In the genomic region with DNA sequence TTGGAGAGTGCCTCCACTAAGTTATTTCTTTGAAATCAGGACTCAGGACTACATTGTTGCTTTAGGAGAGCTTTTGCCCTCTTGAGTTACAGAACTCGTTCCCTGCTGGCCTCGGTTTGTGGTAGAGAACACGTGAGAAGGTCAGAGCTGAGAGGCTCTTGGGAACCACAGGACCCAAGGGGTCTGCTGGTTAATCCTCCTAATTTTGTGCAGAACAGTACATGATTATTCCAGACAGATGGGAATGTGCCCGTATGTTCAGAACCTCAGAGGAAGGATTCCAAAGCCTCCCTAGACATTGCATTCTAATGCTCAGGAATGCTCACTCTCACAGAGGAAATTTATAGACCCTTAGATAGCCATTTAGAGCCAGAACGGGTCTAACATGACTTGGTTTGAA, we compare ENCODE assay signal across 26 cellular contexts. TPM values are rescaled to one million over a fixed set of nuclear protein-coding genes. Genes with fewer than 3 reads are reported as not detected.
A peak's percentile ranks its signal among the peaks of the same experiment; 100 is the strongest.
DNase-seq lines count a peak whose midpoint lies in the region; ATAC-seq and TF ChIP-seq lines count a peak whose summit lies in the region.
"Had no signal": no experiment of that assay in that cellular context is flagged by ENCODE, and none has a peak within 500 bp of the region (broad histone marks: within the 10 kb centered on the region; RNA-seq: fewer than 3 reads in every experiment).

No MANE protein-coding gene starts in this region.

- H3K9ac ChIP-seq in trophoblast cell (ENCODE audit: low read length): no peak overlapping the region
- H3K9ac ChIP-seq in PC-3 (ENCODE audit: low read length): no peak overlapping the region
- H3K9ac ChIP-seq: KMS-11 had no signal

- CTCF ChIA-PET in WTC11 (lab: Charles Lee): interaction anchor here (0.6 to 3.7 kb wide), 4 partner anchors 60 to 1051 kb away, joined by 3 to 44 read pairs (median 4); no protein-coding TSS in a partner anchor
- CTCF ChIA-PET in PC-3 (lab: Charles Lee): interaction anchor here (0.6 kb wide), 1 partner anchor 500 kb away, joined by 3 read pairs; no protein-coding TSS in a partner anchor

- peaks cover 14% of the 10 kb centered on the region for H3K4me1 Mint-ChIP-seq in WTC11
- H3K4me1 Mint-ChIP-seq in glutamatergic neuron (ENCODE audit: low read depth, unreplicated experiment): peaks cover 18% of the 10 kb centered on the region
- H3K4me1 Mint-ChIP-seq: activated naive CD8-positive, alpha-beta T cell treated with anti-CD3 and anti-CD28 coated beads, Interleukin-2, amount 10 ng/mL, durations not matched to agents 7 days and 5 days had no signal

- H3K79me1 ChIP-seq in trophoblast cell (ENCODE audit: low read length): peaks cover 2% of the 10 kb centered on the region

- H3K14ac ChIP-seq in trophoblast cell (ENCODE audit: low read length): no peak overlapping the region

- DNase-seq in AG08395 (ENCODE audit: low spot score): peak; percentile 27
- DNase-seq in WTC11 (ENCODE audit: low spot score): no peak
- no peak for DNase-seq in glutamatergic neuron
- peak; percentile 81 to 91 for DNase-seq in trophoblast cell
- no peak for DNase-seq in PC-3
- DNase-seq in ecto neural progenitor cell (ENCODE audit: low spot score): no peak
- DNase-seq in Ammon's horn (ENCODE audit: low spot score): no peak
- no peak for DNase-seq in activated CD4-positive, alpha-beta T cell treated with anti-CD3 and anti-CD28 coated beads, Interleukin-2, amount 50 U/mL, for 1 hour
- DNase-seq: activated CD4-positive, alpha-beta T cell treated with anti-CD3 and anti-CD28 coated beads for 1 hour; activated effector memory CD4-positive, alpha-beta T cell treated with anti-CD3 and anti-CD28 coated beads, Interleukin-2, amount 50 U/mL, for 16 hours; activated naive CD8-positive, alpha-beta T cell treated with anti-CD3 and anti-CD28 coated beads, Interleukin-2, amount 10 ng/mL, durations not matched to agents 7 days and 5 days; C1 segment of cervical spinal cord; colonic mucosa; heart right ventricle; left ventricle myocardium inferior; midbrain; NCI-H510A treated with DMSO at 0.1 percent for 48 hours; right cardiac atrium; SHP77 treated with DMSO at 0.1 percent for 48 hours; stimulated activated naive CD8-positive, alpha-beta T cell treated with anti-CD3 and anti-CD28 coated beads, Interleukin-15, amount 100 ng/mL, for 72 hours; upper lobe of left lung had no signal

- H2AFZ ChIP-seq in trophoblast cell (ENCODE audit: insufficient read depth, low read length, poor library complexity): no peak overlapping the region
- no peak overlapping the region for H2AFZ ChIP-seq in PC-3 (ENCODE audit: low read length)

- WGBS in trophoblast cell (ENCODE audit: extremely low coverage, insufficient coverage, insufficient read length): no CpG with 5 or more reads among the region's 5 CpGs

- H3K36me3 ChIP-seq in trophoblast cell (ENCODE audit: control insufficient read depth in 1 of 2, insufficient read depth in 2 of 2, low read length in 2 of 2) (no peaks in the 10 kb centered on the region), PC-3 (ENCODE audit: low read depth, low read length) (no peaks in the 10 kb centered on the region)
- H3K36me3 ChIP-seq: colonic mucosa, heart right ventricle, left ventricle myocardium inferior, upper lobe of left lung had no signal

- intact Hi-C loops in PC-3 (cut with micrococcal nuclease): no loop called here

- H3K27ac ChIP-seq in trophoblast cell (ENCODE audit: low read depth, low read length) (no peak overlapping the region), PC-3 (ENCODE audit: low read length) (no peak overlapping the region)
- H3K27ac ChIP-seq: colonic mucosa, heart right ventricle, KMS-11, left ventricle myocardium inferior, upper lobe of left lung had no signal

- H2BK120ac ChIP-seq in trophoblast cell (ENCODE audit: insufficient read depth, low read length, poor library complexity): no peak overlapping the region

- no peak overlapping the region for H3K23ac ChIP-seq in trophoblast cell (ENCODE audit: low read length)

- H3K79me2 ChIP-seq in trophoblast cell (ENCODE audit: control insufficient read depth, insufficient read depth, low read length, poor library complexity) (no peaks in the 10 kb centered on the region), PC-3 (ENCODE audit: low read length) (no peaks in the 10 kb centered on the region)

- H3F3A ChIP-seq in PC-3 (ENCODE audit: low read length, unreplicated experiment): no peaks in the 10 kb centered on the region

- no peak overlapping the region for H4K8ac ChIP-seq in trophoblast cell (ENCODE audit: low read depth, low read length)

- H3K27me3 ChIP-seq in trophoblast cell (ENCODE audit: insufficient read depth, low read length) (no peaks in the 10 kb centered on the region), PC-3 (ENCODE audit: low read length) (no peaks in the 10 kb centered on the region)
- H3K27me3 ChIP-seq: colonic mucosa, upper lobe of left lung had no signal

- H3K4me1 ChIP-seq in trophoblast cell (ENCODE audit: control insufficient read depth in 1 of 2, insufficient read depth in 2 of 2, low read length in 2 of 2) (peaks cover 6% of the 10 kb centered on the region in 2 experiments), PC-3 (ENCODE audit: insufficient read depth, low read length) (peaks cover 33% of the 10 kb centered on the region)
- H3K4me1 ChIP-seq: colonic mucosa had no signal

- BruUV-seq in PC-3 (replicated peaks; lab: Mats Ljungman, UMichigan): no TSS peak

- H3K9me2 ChIP-seq in PC-3 (replicated peaks; ENCODE audit: low read length): no peaks in the 10 kb centered on the region

- POLR2A ChIA-PET in WTC11 (lab: Charles Lee) (no interaction called here), PC-3 (lab: Charles Lee; ENCODE audit: unreplicated experiment) (interaction anchor here (0.6 kb wide), 1 partner anchor 377 kb away, joined by 9 read pairs; no protein-coding TSS in a partner anchor)

- TF ChIP-seq CTCF in WTC11 (IDR thresholded peaks at IDR 0.05) (no peak), glutamatergic neuron (IDR thresholded peaks at IDR 0.05; ENCODE audit: partially characterized antibody, unreplicated experiment) (no peak), PC-3 (conservative IDR thresholded peaks at IDR 0.05; ENCODE audit: low read depth, low read length) (no peak)

- H3K4me2 ChIP-seq in trophoblast cell (ENCODE audit: low read length): no peak overlapping the region
- no peak overlapping the region for H3K4me2 ChIP-seq in PC-3 (ENCODE audit: low read length)
- H3K4me2 ChIP-seq: A549, KMS-11 had no signal

- H3K4me3 ChIP-seq in trophoblast cell (ENCODE audit: low read depth, low read length) (no peak overlapping the region), PC-3 (ENCODE audit: low read length) (no peak overlapping the region)
- H3K4me3 ChIP-seq: A549, colonic mucosa, GM12878, heart right ventricle, left ventricle myocardium inferior, upper lobe of left lung had no signal

- H3K9me3 ChIP-seq in trophoblast cell (ENCODE audit: insufficient read depth, low read depth, low read length): no peaks in the 10 kb centered on the region
- H3K9me3 ChIP-seq in PC-3 (ENCODE audit: low read length): no peaks in the 10 kb centered on the region
- H3K9me3 ChIP-seq: colonic mucosa, heart right ventricle, left ventricle myocardium inferior, upper lobe of left lung had no signal

- H2BK5ac ChIP-seq in trophoblast cell (ENCODE audit: low read depth, low read length, poor library complexity): no peak overlapping the region

- no peaks in the 10 kb centered on the region for H4K20me1 ChIP-seq in PC-3 (ENCODE audit: low read length)

- H3K18ac ChIP-seq in trophoblast cell (ENCODE audit: low read length): no peak overlapping the region

- H3K27me3 Mint-ChIP-seq in WTC11 (ENCODE audit: low read depth) (no peaks in the 10 kb centered on the region), glutamatergic neuron (ENCODE audit: unreplicated experiment) (peaks cover 3% of the 10 kb centered on the region)
- H3K27me3 Mint-ChIP-seq: activated naive CD8-positive, alpha-beta T cell treated with anti-CD3 and anti-CD28 coated beads, Interleukin-2, amount 10 ng/mL, durations not matched to agents 7 days and 5 days had no signal

- H4K91ac ChIP-seq in trophoblast cell (ENCODE audit: low read depth, low read length): no peak overlapping the region

- no peak overlapping the region for H4K12ac ChIP-seq in trophoblast cell (ENCODE audit: low read depth, low read length)

- H3K36me3 Mint-ChIP-seq in WTC11 (no peaks in the 10 kb centered on the region), glutamatergic neuron (ENCODE audit: unreplicated experiment) (peaks cover 11% of the 10 kb centered on the region)
- H3K36me3 Mint-ChIP-seq: activated naive CD8-positive, alpha-beta T cell treated with anti-CD3 and anti-CD28 coated beads, Interleukin-2, amount 10 ng/mL, durations not matched to agents 7 days and 5 days had no signal

- H3K4ac ChIP-seq in trophoblast cell (ENCODE audit: low read depth, low read length): no peak overlapping the region

- no peak overlapping the region for H2AK5ac ChIP-seq in trophoblast cell (ENCODE audit: low read length)

- H3K27ac Mint-ChIP-seq in WTC11: peak overlapping the region; percentile 21; the same call in 1 of the 2 replicates
- H3K27ac Mint-ChIP-seq in glutamatergic neuron (ENCODE audit: unreplicated experiment): peak overlapping the region; percentile 19
- H3K27ac Mint-ChIP-seq: activated naive CD8-positive, alpha-beta T cell treated with anti-CD3 and anti-CD28 coated beads, Interleukin-2, amount 10 ng/mL, durations not matched to agents 7 days and 5 days; stimulated activated naive CD8-positive, alpha-beta T cell treated with anti-CD3 and anti-CD28 coated beads, Interleukin-15, amount 100 ng/mL, for 72 hours; T-helper 1 cell treated with Interleukin-12 subunit alpha and Interleukin-12 subunit beta and Interleukin-4 antibody, amounts not matched to agents 30 μg/mL and 1 μg/mL, for 36 hours had no signal

- H3K9me3 Mint-ChIP-seq in WTC11 (peaks cover 12% of the 10 kb centered on the region), glutamatergic neuron (ENCODE audit: unreplicated experiment) (peaks cover 6% of the 10 kb centered on the region)
- H3K9me3 Mint-ChIP-seq: activated naive CD8-positive, alpha-beta T cell treated with anti-CD3 and anti-CD28 coated beads, Interleukin-2, amount 10 ng/mL, durations not matched to agents 7 days and 5 days; T-helper 1 cell treated with Interleukin-12 subunit alpha and Interleukin-12 subunit beta and Interleukin-4 antibody, amounts not matched to agents 30 μg/mL and 1 μg/mL, for 36 hours had no signal

- H3K4me3 Mint-ChIP-seq in WTC11: no peak overlapping the region
- H3K4me3 Mint-ChIP-seq in glutamatergic neuron (ENCODE audit: unreplicated experiment): no peak overlapping the region
- H3K4me3 Mint-ChIP-seq: activated naive CD8-positive, alpha-beta T cell treated with anti-CD3 and anti-CD28 coated beads, Interleukin-2, amount 10 ng/mL, durations not matched to agents 7 days and 5 days; stimulated activated naive CD8-positive, alpha-beta T cell treated with anti-CD3 and anti-CD28 coated beads, Interleukin-15, amount 100 ng/mL, for 72 hours; T-helper 1 cell treated with Interleukin-12 subunit alpha and Interleukin-12 subunit beta and Interleukin-4 antibody, amounts not matched to agents 30 μg/mL and 1 μg/mL, for 36 hours had no signal

- ATAC-seq in WTC11 (no peak), PC-3 (no peak)
- ATAC-seq: A549; GM12878; heart right ventricle; Panc1; right cardiac atrium; stimulated activated naive CD8-positive, alpha-beta T cell treated with anti-CD3 and anti-CD28 coated beads, Interleukin-15, amount 100 ng/mL, for 72 hours had no signal

- H2BK12ac ChIP-seq in trophoblast cell (ENCODE audit: low read length): no peak overlapping the region

RNA-seq across cellular contexts. Expression of a gene that starts 25.2 kb away (rescaled TPM):
- 108 to 123 TPM (median 119 TPM) in 3 replicates for total RNA-seq in WTC11 (2021)
- total RNA-seq in glutamatergic neuron (ENCODE audit: unreplicated experiment): 832 TPM
- polyA plus RNA-seq in trophoblast cell (2013): 550 and 590 TPM in 2 replicates
- 169 and 273 TPM in 2 replicates for total RNA-seq in PC-3 (2014; rRNA removed)

Comparison
In these comparisons a context has a peak if more than half of its experiments do, and no peak if none do; other contexts are left out.
1. DNase-seq: peak in AG08395 (single experiment) and trophoblast cell (2 of 2); none in WTC11 (single experiment), glutamatergic neuron (single experiment), PC-3 (single experiment), ecto neural progenitor cell (single experiment), Ammon's horn (single experiment) and activated CD4-positive, alpha-beta T cell treated with anti-CD3 and anti-CD28 coated beads, Interleukin-2, amount 50 U/mL, for 1 hour (single experiment).